In genomic region chr15:50765202-50765967, GRCh38 we compare ENCODE assay signal across 1 cellular context.
TF ChIP-seq lines count a peak whose summit lies in the region.

SPPL2A (minus strand) TSS chr15:50765706; CDS start chr15:50765533, 173 bp downstream.

TF ChIP-seq in K562, 482 proteins besides CTCF, POLR2A, EP300 and RAD21 (continued from another document and continues in another):
- TF ChIP-seq MBD2 (IDR thresholded peaks at IDR 0.05; ENCODE audit: borderline replicate concordance, low read depth) (peak; percentile 51; the same call in 1 of the 2 replicates), ZHX1 (conservative IDR thresholded peaks at IDR 0.05; ENCODE audit: low read length) (no peak), CHAMP1 (IDR thresholded peaks at IDR 0.05) (no peak), CCNT2 (IDR thresholded peaks at IDR 0.05; ENCODE audit: borderline replicate concordance, extremely low read depth, insufficient read length, low read depth, low read length) (peak; percentile 83), FOXO4 (CRISPR knock-in tag; IDR thresholded peaks at IDR 0.05) (no peak), MLX (CRISPR knock-in tag; conservative IDR thresholded peaks at IDR 0.05) (no peak), ZFX (CRISPR knock-in tag; IDR thresholded peaks at IDR 0.05) (peak; percentile 89), EGR1 (conservative IDR thresholded peaks at IDR 0.05) (peak; percentile 65), KLF16 (IDR thresholded peaks at IDR 0.05) (no peak), ZNF785 (CRISPR knock-in tag; IDR thresholded peaks at IDR 0.05) (no peak), SMARCE1 (IDR thresholded peaks at IDR 0.05) (peak; percentile 78), TAL1 (IDR thresholded peaks at IDR 0.05) (no peak), ZNF408 (CRISPR knock-in tag; IDR thresholded peaks at IDR 0.05; ENCODE audit: low read depth) (no peak), MCM3 (IDR thresholded peaks at IDR 0.05) (no peak), FOXK1 (CRISPR knock-in tag; IDR thresholded peaks at IDR 0.05; ENCODE audit: borderline replicate concordance) (no peak), TSHZ1 (CRISPR knock-in tag; IDR thresholded peaks at IDR 0.05) (no peak), ARID1B (IDR thresholded peaks at IDR 0.05) (peak; percentile 75), ZNF12 (CRISPR knock-in tag; IDR thresholded peaks at IDR 0.05) (no peak), LEF1 (IDR thresholded peaks at IDR 0.05) (peak; percentile 87), ATF1 (CRISPR knock-in tag; IDR thresholded peaks at IDR 0.05) (no peak), ATF1 (tag; IDR thresholded peaks at IDR 0.05) (peak; percentile 68), PURB (CRISPR knock-in tag; IDR thresholded peaks at IDR 0.05; ENCODE audit: low read depth) (no peak), CTCFL (IDR thresholded peaks at IDR 0.05; ENCODE audit: borderline replicate concordance, insufficient read depth, low read depth, low read length, poor library complexity, severe bottlenecking) (no peak), ZNF668 (CRISPR knock-in tag; IDR thresholded peaks at IDR 0.05) (no peak), NFRKB (IDR thresholded peaks at IDR 0.05; ENCODE audit: low read depth) (peak; percentile 19; the same call in 1 of the 2 replicates), PCBP1 (IDR thresholded peaks at IDR 0.05; ENCODE audit: low read depth, low read length, poor library complexity, severe bottlenecking) (peak; percentile 65), MYC (IDR thresholded peaks at IDR 0.05; ENCODE audit: low read depth, low read length) (peak; percentile 48; the same call in 1 of the 2 replicates), MYC (CRISPR knock-in tag; IDR thresholded peaks at IDR 0.05; ENCODE audit: borderline replicate concordance, low read depth) (no peak), CBX5 (IDR thresholded peaks at IDR 0.05; ENCODE audit: borderline replicate concordance, low read depth) (0 out of 2 replicates have a peak, but pooled peaks have one; percentile 3), BACH1 (tag; IDR thresholded peaks at IDR 0.05) (no peak), PHF8 (IDR thresholded peaks at IDR 0.05; ENCODE audit: borderline replicate concordance, low read length) (peak; percentile 98), NBN (IDR thresholded peaks at IDR 0.05; ENCODE audit: low read depth) (peak; percentile 94), ID3 (CRISPR knock-in tag; IDR thresholded peaks at IDR 0.05) (no peak), ID3 (tag; IDR thresholded peaks at IDR 0.05) (peak; percentile 48; the same call in 1 of the 2 replicates), SFPQ (IDR thresholded peaks at IDR 0.05; ENCODE audit: low read depth, low read length) (no peak), ZBTB26 (CRISPR knock-in tag; IDR thresholded peaks at IDR 0.05) (no peak), THAP12 (CRISPR knock-in tag; IDR thresholded peaks at IDR 0.05) (peak; percentile 85), ZC3H8 (IDR thresholded peaks at IDR 0.05) (no peak)
